Comparison of ENCODE assay signal across 8 cellular contexts in genomic region chr20:3472105-3472504, GRCh38. TPM values are rescaled to one million over a fixed set of nuclear protein-coding genes. Genes with fewer than 3 reads are reported as not detected.
DNase-seq lines count a peak whose midpoint lies in the region; ATAC-seq and TF ChIP-seq lines count a peak whose summit lies in the region.

No MANE protein-coding gene starts in this region.

- H3K27me3 ChIP-seq in kidney epithelial cell (ENCODE audit: control insufficient read depth, insufficient read depth, low read length) (no peaks in the 10 kb centered on the region), suprapubic skin (no peaks in the 10 kb centered on the region)

- H3K4me3 Mint-ChIP-seq in activated CD4-positive, alpha-beta T cell treated with anti-CD3 and anti-CD28 coated beads for 36 hours = peak overlapping the region; percentile 84
- peak overlapping the region; percentile 95 for H3K4me3 Mint-ChIP-seq in activated naive CD8-positive, alpha-beta T cell

- no peaks in the 10 kb centered on the region for H3K36me3 Mint-ChIP-seq in activated CD4-positive, alpha-beta T cell treated with anti-CD3 and anti-CD28 coated beads for 36 hours (ENCODE audit: low read depth)
- peaks cover 3% of the 10 kb centered on the region for H3K36me3 Mint-ChIP-seq in activated naive CD8-positive, alpha-beta T cell

- H3K36me3 ChIP-seq in kidney epithelial cell (ENCODE audit: control insufficient read depth, insufficient read depth, low read length) = no peaks in the 10 kb centered on the region
- no peaks in the 10 kb centered on the region for H3K36me3 ChIP-seq in suprapubic skin

- TF ChIP-seq POLR2A in suprapubic skin (IDR thresholded peaks at IDR 0.05) = no peak

- DNase-seq in activated CD4-positive, alpha-beta T cell treated with anti-CD3 and anti-CD28 coated beads for 36 hours = no peak
- DNase-seq in activated CD4-positive, alpha-beta T cell treated with anti-CD3 and anti-CD28 coated beads for 48 hours = no peak
- no peak for DNase-seq in kidney epithelial cell (ENCODE audit: low read depth)
- DNase-seq in suprapubic skin (ENCODE audit: low spot score in 2 of 2) = no peak
- DNase-seq in inferior parietal cortex (ENCODE audit: extremely low spot score) = no peak
- no peak for DNase-seq in COR-L47 (lab: John Stamatoyannopoulos, UW)

- H3K4me1 ChIP-seq in suprapubic skin = peaks cover 30% of the 10 kb centered on the region

- TF ChIP-seq EP300 in suprapubic skin (IDR thresholded peaks at IDR 0.05) = no peak

- H3K4me1 Mint-ChIP-seq in activated CD4-positive, alpha-beta T cell treated with anti-CD3 and anti-CD28 coated beads for 36 hours = peaks cover 26% of the 10 kb centered on the region
- H3K4me1 Mint-ChIP-seq in activated naive CD8-positive, alpha-beta T cell (ENCODE audit: low read depth) = peaks cover 34% of the 10 kb centered on the region

- no peak for TF ChIP-seq CTCF in kidney epithelial cell (IDR thresholded peaks at IDR 0.05; ENCODE audit: insufficient read depth, low read length, poor library complexity, severe bottlenecking)
- TF ChIP-seq CTCF in suprapubic skin (IDR thresholded peaks at IDR 0.05) = no peak

- no peaks in the 10 kb centered on the region for H3K27me3 Mint-ChIP-seq in activated CD4-positive, alpha-beta T cell treated with anti-CD3 and anti-CD28 coated beads for 36 hours
- no peaks in the 10 kb centered on the region for H3K27me3 Mint-ChIP-seq in activated naive CD8-positive, alpha-beta T cell

- H3K27ac ChIP-seq in suprapubic skin = no peak overlapping the region

- intact Hi-C loops in activated CD4-positive, alpha-beta T cell treated with anti-CD3 and anti-CD28 coated beads for 36 hours (cut with DNase I, micrococcal nuclease) = loop anchor here (2.0 to 10.0 kb wide), 4 partner anchors 297 to 1075 kb away; partner anchors contain the start of gene MRPS26 (in 1 of the 2)

- H3K9me3 Mint-ChIP-seq in activated CD4-positive, alpha-beta T cell treated with anti-CD3 and anti-CD28 coated beads for 36 hours (ENCODE audit: low read depth) = no peaks in the 10 kb centered on the region
- no peaks in the 10 kb centered on the region for H3K9me3 Mint-ChIP-seq in activated naive CD8-positive, alpha-beta T cell (ENCODE audit: low read depth)

- ATAC-seq in activated CD4-positive, alpha-beta T cell treated with anti-CD3 and anti-CD28 coated beads for 36 hours = peak; percentile 19
- no peak for ATAC-seq in HG02840 (IDR thresholded peaks at IDR 0.05; ENCODE audit: low FRiP score, unreplicated experiment)

- H3K27ac Mint-ChIP-seq in activated CD4-positive, alpha-beta T cell treated with anti-CD3 and anti-CD28 coated beads for 36 hours = peak overlapping the region; percentile 34
- H3K27ac Mint-ChIP-seq in activated naive CD8-positive, alpha-beta T cell = peak overlapping the region; percentile 64

- WGBS in suprapubic skin = 61% methylated on average over 3 of the region's 3 CpGs

- CTCF ChIA-PET in activated CD4-positive, alpha-beta T cell treated with anti-CD3 and anti-CD28 coated beads for 36 hours (lab: Charles Lee) = no interaction called here

- POLR2A ChIA-PET in activated CD4-positive, alpha-beta T cell treated with anti-CD3 and anti-CD28 coated beads for 36 hours (lab: Charles Lee) = interaction anchor here (0.6 kb wide), 1 partner anchor 19 kb away, joined by 6 read pairs; no protein-coding TSS in a partner anchor

- H3K4me3 ChIP-seq in kidney epithelial cell (ENCODE audit: low read depth, low read length) (peak overlapping the region; percentile 85), suprapubic skin (peak overlapping the region; percentile 92)

- H3K9me3 ChIP-seq in suprapubic skin = no peaks in the 10 kb centered on the region

RNA-seq across cellular contexts. Expression of gene ATRN, which starts 1.3 kb away (rescaled TPM):
- total RNA-seq in activated CD4-positive, alpha-beta T cell treated with anti-CD3 and anti-CD28 coated beads for 36 hours = 1 to 10 TPM; 6.8 to 7.6 TPM
- 26.8 and 30.6 TPM in 2 replicates for total RNA-seq in kidney epithelial cell
- 10 to 100 TPM; 23.3 to 39.1 (median 28.3) TPM for total RNA-seq in suprapubic skin
